Comparison of ENCODE assay signal across 8 cellular contexts in the genomic region with DNA sequence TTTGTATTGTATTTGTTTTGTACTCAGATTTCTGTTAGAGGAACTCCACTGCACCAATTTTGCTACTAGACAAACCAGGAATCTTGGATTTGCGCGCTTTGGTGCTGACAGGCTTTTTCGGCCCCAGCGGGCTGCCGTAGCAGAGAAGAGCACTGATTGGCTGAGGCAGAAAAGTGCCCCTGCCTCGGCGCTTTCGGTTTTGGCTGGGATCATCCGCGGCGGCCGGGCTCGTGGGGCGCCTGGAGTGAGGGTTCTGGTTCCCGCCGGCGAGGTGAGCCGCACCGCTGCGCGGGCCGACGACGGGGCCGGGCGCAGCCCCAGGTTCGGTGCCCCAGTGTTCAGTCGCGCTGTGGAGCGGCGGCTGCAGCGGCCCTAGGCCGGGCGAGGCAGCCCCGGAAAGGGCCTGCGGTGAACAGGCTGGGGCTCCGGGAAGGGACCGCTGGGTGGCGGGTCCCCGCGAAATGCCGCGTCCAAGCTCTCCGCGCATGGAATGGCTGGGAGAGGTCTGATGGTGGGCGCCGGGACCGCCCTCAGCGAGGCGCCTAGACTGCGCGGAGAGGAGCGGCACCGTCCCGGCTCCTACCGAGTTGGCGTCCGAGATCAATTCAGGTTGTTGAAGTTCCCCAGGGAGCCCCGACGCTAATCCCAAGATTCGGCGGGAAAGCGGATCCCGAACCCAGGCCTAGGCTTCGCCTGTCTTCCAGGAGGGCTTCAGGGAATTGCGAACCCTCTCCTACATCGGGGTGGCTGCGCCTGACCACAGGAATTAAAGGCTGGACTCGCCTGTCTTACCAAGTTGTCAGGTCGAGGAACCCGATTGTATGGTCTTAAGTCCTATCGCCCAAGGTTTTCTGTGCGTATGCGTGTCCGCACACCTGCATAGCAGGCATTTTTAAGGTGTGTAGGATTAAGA. TPM values are rescaled to one million over a fixed set of nuclear protein-coding genes. Genes with fewer than 3 reads are reported as not detected.
DNase-seq lines count a peak whose midpoint lies in the region; ATAC-seq and TF ChIP-seq lines count a peak whose summit lies in the region.

A gene (plus strand): TSS at position 178 of the 913 bp plus-strand sequence. CDS start 7,204 bp downstream, outside the sequence.

- H3K27me3 ChIP-seq in brain microvascular endothelial cell (replicated peaks), result no peaks in the 10 kb centered on the region
- no peaks in the 10 kb centered on the region for H3K27me3 ChIP-seq in iPS-15b (ENCODE audit: control insufficient read depth, insufficient read depth, low read length)
- H3K27me3 ChIP-seq in skeletal muscle satellite cell (ENCODE audit: control insufficient read depth, insufficient read depth, low read length), result no peaks in the 10 kb centered on the region

- peak; percentile 14 for TF ChIP-seq CTCF in brain microvascular endothelial cell (IDR thresholded peaks at IDR 0.05; ENCODE audit: low read depth, low read length, missing control alignments)

- DNase-seq in NCI-H524 (lab: John Stamatoyannopoulos, UW) (peak; percentile 36 to 73), NCI-H524 treated with DMSO at 0.1 percent for 48 hours (lab: John Stamatoyannopoulos, UW) (no peak), NCI-H2029 (lab: John Stamatoyannopoulos, UW) (peak; percentile 78), UCSD-AML1 (lab: John Stamatoyannopoulos, UW; ENCODE audit: unreplicated experiment) (peak; percentile 79), brain microvascular endothelial cell (peak; percentile 86)

- H3K4me3 ChIP-seq in brain microvascular endothelial cell (ENCODE audit: low read depth, low read length) (peak within 1 kb of the TSS; percentile 77), iPS-15b (ENCODE audit: low read depth, low read length) (peak within 1 kb of the TSS; percentile 65), skeletal muscle satellite cell (ENCODE audit: low read length) (peak within 1 kb of the TSS; percentile 93)

- H3K4me2 ChIP-seq in skeletal muscle satellite cell (ENCODE audit: low read length), result peak within 1 kb of the TSS; percentile 89

- H3K9me3 ChIP-seq in iPS-15b (ENCODE audit: control insufficient read depth, insufficient read depth, low read length) (no peaks in the 10 kb centered on the region), skeletal muscle satellite cell (replicated peaks; ENCODE audit: low read length) (no peaks in the 10 kb centered on the region)

- H3K36me3 ChIP-seq in brain microvascular endothelial cell (replicated peaks), result no peaks in the 10 kb centered on the region
- no peaks in the 10 kb centered on the region for H3K36me3 ChIP-seq in iPS-15b (ENCODE audit: control insufficient read depth, insufficient read depth, low read length)
- no peaks in the 10 kb centered on the region for H3K36me3 ChIP-seq in skeletal muscle satellite cell (ENCODE audit: insufficient read depth, low read length)

- H3K4me1 ChIP-seq in iPS-15b (ENCODE audit: control insufficient read depth, insufficient read depth, low read length) (peaks cover 10% of the 10 kb centered on the region), skeletal muscle satellite cell (ENCODE audit: control insufficient read depth, insufficient read depth, low read length) (peaks cover 6% of the 10 kb centered on the region)

- H3K9ac ChIP-seq in iPS-15b (ENCODE audit: low read depth, low read length) (peak within 1 kb of the TSS; percentile 71), skeletal muscle satellite cell (ENCODE audit: low read depth, low read length) (peak within 1 kb of the TSS; percentile 98)

- in situ Hi-C loops in brain microvascular endothelial cell (cut with HindIII; ENCODE audit: low pct_ligation_motif_present, low sequenced_read_pairs), result no loop called here

- ATAC-seq in HG02938 (IDR thresholded peaks at IDR 0.05; ENCODE audit: unreplicated experiment), result peak; percentile 91

- H3K27ac ChIP-seq in brain microvascular endothelial cell, result peak within 1 kb of the TSS; percentile 82

RNA-seq across cellular contexts. Expression of the gene that starts here (rescaled TPM):
- total RNA-seq in skeletal muscle satellite cell (2012; rRNA removed), result 17.7 TPM in 2 replicates
